Comparison of ENCODE assay signal across 25 cellular contexts in genomic region chr9:16135916-16136315, GRCh38.
DNase-seq lines count a peak whose midpoint lies in the region; TF ChIP-seq lines count a peak whose summit lies in the region.
"Had no signal": no experiment of that assay in that cellular context is flagged by ENCODE, and none has a peak within 500 bp of the region (broad histone marks: within the 10 kb centered on the region; RNA-seq: fewer than 3 reads in every experiment).

No MANE protein-coding gene starts in this region.

- H3K9ac ChIP-seq in skeletal muscle satellite cell (ENCODE audit: low read depth, low read length) = peak overlapping the region; percentile 45
- H3K9ac ChIP-seq: BLaER1 treated with 17β-estradiol and CSF1 and Interleukin-3, amounts not matched to agents 10 nM and 100 nM had no signal

- WGBS in ovary, 3 donors = 94 to 100% (median 95%) methylated on average over 1 of the region's 1 CpG

- DNase-seq in SJCRH30 = no peak
- no peak for DNase-seq in brain microvascular endothelial cell
- DNase-seq in myocyte (ENCODE audit: low read depth) = peak; percentile 70
- no peak for DNase-seq in ovary
- DNase-seq in mesothelial cell of epicardium (ENCODE audit: low spot score in 2 of 2, unreplicated experiment in 2 of 2) = no peak
- DNase-seq in kidney tubule cell (ENCODE audit: low spot score) = no peak
- DNase-seq: AML-193; CD4-positive, alpha-beta T cell; COR-L47; H9; Kasumi-1; MV-4-11; NCI-H1105; NCI-H146; NCI-H1930; NCI-H2107; NCI-H446; NCI-H526; PC-9 had no signal

- intact Hi-C loops in ovary (cut with DNase I) = loop anchor here in 2 of 4 donors (10.0 kb wide), 1 partner anchor 261 kb away; no protein-coding TSS in a partner anchor

- H3K9me3 ChIP-seq in SJCRH30 (replicated peaks) (no peaks in the 10 kb centered on the region), skeletal muscle satellite cell (replicated peaks; ENCODE audit: low read length) (no peaks in the 10 kb centered on the region), ovary (no peaks in the 10 kb centered on the region)
- H3K9me3 ChIP-seq: A549; BLaER1 treated with 17β-estradiol and CSF1 and Interleukin-3, amounts not matched to agents 10 nM and 100 nM; SJSA1 had no signal

- no peak for TF ChIP-seq CTCF in brain microvascular endothelial cell (IDR thresholded peaks at IDR 0.05; ENCODE audit: low read depth, low read length, missing control alignments)
- TF ChIP-seq CTCF in ovary (IDR thresholded peaks at IDR 0.05) = no peak
- TF ChIP-seq CTCF in mesothelial cell of epicardium (IDR thresholded peaks at IDR 0.05; ENCODE audit: unreplicated experiment) = no peak

- H3K4me1 ChIP-seq in SJCRH30 (peaks cover 53% of the 10 kb centered on the region), skeletal muscle satellite cell (ENCODE audit: control insufficient read depth, insufficient read depth, low read length) (peaks cover 53% of the 10 kb centered on the region), ovary (ENCODE audit: insufficient read depth) (no peaks in the 10 kb centered on the region)
- H3K4me1 ChIP-seq: BLaER1 treated with 17β-estradiol and CSF1 and Interleukin-3, amounts not matched to agents 10 nM and 100 nM had no signal

- H3K4me2 ChIP-seq in skeletal muscle satellite cell (ENCODE audit: low read length) = no peak overlapping the region
- H3K4me2 ChIP-seq: A549; BLaER1 treated with 17β-estradiol and CSF1 and Interleukin-3, amounts not matched to agents 10 nM and 100 nM; GM23338; PC-9 had no signal

- peaks cover 21% of the 10 kb centered on the region for H3K4me1 Mint-ChIP-seq in mesothelial cell of epicardium

- no peak for TF ChIP-seq EP300 in ovary (IDR thresholded peaks at IDR 0.05)

- H3K27me3 Mint-ChIP-seq in mesothelial cell of epicardium (ENCODE audit: low read depth) = no peaks in the 10 kb centered on the region

- no peaks in the 10 kb centered on the region for H3K36me3 Mint-ChIP-seq in mesothelial cell of epicardium

- H3K4me3 Mint-ChIP-seq in mesothelial cell of epicardium = no peak overlapping the region
- H3K4me3 Mint-ChIP-seq: CD4-positive, alpha-beta T cell; GM23338; H9 had no signal

- H3K27me3 ChIP-seq in SJCRH30 (no peaks in the 10 kb centered on the region), brain microvascular endothelial cell (replicated peaks) (no peaks in the 10 kb centered on the region), skeletal muscle satellite cell (ENCODE audit: control insufficient read depth, insufficient read depth, low read length) (no peaks in the 10 kb centered on the region), ovary (no peaks in the 10 kb centered on the region)
- H3K27me3 ChIP-seq: BLaER1 treated with 17β-estradiol and CSF1 and Interleukin-3, amounts not matched to agents 10 nM and 100 nM; SJSA1 had no signal

- H3K4me3 ChIP-seq in SJCRH30 (no peak overlapping the region), brain microvascular endothelial cell (ENCODE audit: low read depth, low read length) (no peak overlapping the region), skeletal muscle satellite cell (ENCODE audit: low read length) (no peak overlapping the region), ovary (no peak overlapping the region)
- H3K4me3 ChIP-seq: A549; BLaER1 treated with 17β-estradiol and CSF1 and Interleukin-3, amounts not matched to agents 10 nM and 100 nM; GM12878; GM23338; PC-9; SJSA1 had no signal

- no peaks in the 10 kb centered on the region for H3K9me3 Mint-ChIP-seq in mesothelial cell of epicardium
- H3K9me3 Mint-ChIP-seq: CD4-positive, alpha-beta T cell; H9 had no signal

- H3K36me3 ChIP-seq in SJCRH30 (no peaks in the 10 kb centered on the region), brain microvascular endothelial cell (replicated peaks) (no peaks in the 10 kb centered on the region), skeletal muscle satellite cell (ENCODE audit: insufficient read depth, low read length) (no peaks in the 10 kb centered on the region), ovary (no peaks in the 10 kb centered on the region)
- H3K36me3 ChIP-seq: BLaER1 treated with 17β-estradiol and CSF1 and Interleukin-3, amounts not matched to agents 10 nM and 100 nM; SJSA1 had no signal

- no peak for TF ChIP-seq POLR2A in ovary (IDR thresholded peaks at IDR 0.05)

- in situ Hi-C loops in brain microvascular endothelial cell (cut with HindIII; ENCODE audit: low pct_ligation_motif_present, low sequenced_read_pairs) = no loop called here

- H3K27ac ChIP-seq in SJCRH30 (peak overlapping the region; percentile 94), brain microvascular endothelial cell (peak overlapping the region; percentile 60), ovary (no peak overlapping the region)
- H3K27ac ChIP-seq: BLaER1 treated with 17β-estradiol and CSF1 and Interleukin-3, amounts not matched to agents 10 nM and 100 nM; PC-9; SJSA1 had no signal

- H3K27ac Mint-ChIP-seq in mesothelial cell of epicardium = no peak overlapping the region
- H3K27ac Mint-ChIP-seq: CD4-positive, alpha-beta T cell; GM23338; H9 had no signal

Comparison
In these comparisons a context has a peak if more than half of its experiments do, and no peak if none do; other contexts are left out.
1. H3K27ac ChIP-seq: peak in SJCRH30 (single experiment) and brain microvascular endothelial cell (single experiment); none in ovary (0 of 2).